In genomic region chr1:228465571-228466146, GRCh38 we compare ENCODE assay signal across 3 cellular contexts.
A peak's percentile ranks its signal among the peaks of the same experiment; 100 is the strongest.
TF ChIP-seq lines count a peak whose summit lies in the region.

No MANE protein-coding gene starts in this region.

TF ChIP-seq in SK-N-SH, 30 proteins besides CTCF, POLR2A, EP300 and RAD21:
- TF ChIP-seq TEAD4 (IDR thresholded peaks at IDR 0.05; ENCODE audit: borderline replicate concordance, insufficient read depth) (no peak), SMC3 (IDR thresholded peaks at IDR 0.05; ENCODE audit: low read depth, low read length) (no peak), TCF12 (IDR thresholded peaks at IDR 0.05) (no peak), FOXM1 (IDR thresholded peaks at IDR 0.05; ENCODE audit: low read depth) (no peak), RFX5 (IDR thresholded peaks at IDR 0.05; ENCODE audit: low read length) (no peak), NRF1 (IDR thresholded peaks at IDR 0.05; ENCODE audit: low read depth, low read length) (no peak), RCOR1 (IDR thresholded peaks at IDR 0.05; ENCODE audit: low read length) (no peak)
- TF ChIP-seq, protein P1, sequence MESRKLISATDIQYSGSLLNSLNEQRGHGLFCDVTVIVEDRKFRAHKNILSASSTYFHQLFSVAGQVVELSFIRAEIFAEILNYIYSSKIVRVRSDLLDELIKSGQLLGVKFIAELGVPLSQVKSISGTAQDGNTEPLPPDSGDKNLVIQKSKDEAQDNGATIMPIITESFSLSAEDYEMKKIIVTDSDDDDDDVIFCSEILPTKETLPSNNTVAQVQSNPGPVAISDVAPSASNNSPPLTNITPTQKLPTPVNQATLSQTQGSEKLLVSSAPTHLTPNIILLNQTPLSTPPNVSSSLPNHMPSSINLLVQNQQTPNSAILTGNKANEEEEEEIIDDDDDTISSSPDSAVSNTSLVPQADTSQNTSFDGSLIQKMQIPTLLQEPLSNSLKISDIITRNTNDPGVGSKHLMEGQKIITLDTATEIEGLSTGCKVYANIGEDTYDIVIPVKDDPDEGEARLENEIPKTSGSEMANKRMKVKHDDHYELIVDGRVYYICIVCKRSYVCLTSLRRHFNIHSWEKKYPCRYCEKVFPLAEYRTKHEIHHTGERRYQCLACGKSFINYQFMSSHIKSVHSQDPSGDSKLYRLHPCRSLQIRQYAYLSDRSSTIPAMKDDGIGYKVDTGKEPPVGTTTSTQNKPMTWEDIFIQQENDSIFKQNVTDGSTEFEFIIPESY (IDR thresholded peaks at IDR 0.05; ENCODE audit: borderline replicate concordance, low read depth), result no peak
- TF ChIP-seq, protein P2, sequence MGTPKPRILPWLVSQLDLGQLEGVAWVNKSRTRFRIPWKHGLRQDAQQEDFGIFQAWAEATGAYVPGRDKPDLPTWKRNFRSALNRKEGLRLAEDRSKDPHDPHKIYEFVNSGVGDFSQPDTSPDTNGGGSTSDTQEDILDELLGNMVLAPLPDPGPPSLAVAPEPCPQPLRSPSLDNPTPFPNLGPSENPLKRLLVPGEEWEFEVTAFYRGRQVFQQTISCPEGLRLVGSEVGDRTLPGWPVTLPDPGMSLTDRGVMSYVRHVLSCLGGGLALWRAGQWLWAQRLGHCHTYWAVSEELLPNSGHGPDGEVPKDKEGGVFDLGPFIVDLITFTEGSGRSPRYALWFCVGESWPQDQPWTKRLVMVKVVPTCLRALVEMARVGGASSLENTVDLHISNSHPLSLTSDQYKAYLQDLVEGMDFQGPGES (IDR thresholded peaks at IDR 0.05; ENCODE audit: low read depth, low read length), result no peak

TF ChIP-seq in SK-N-SH treated with all-trans-retinoic acid at 6 μM for 48 hours, 23 proteins besides CTCF, POLR2A, EP300 and RAD21:
- no peak for TF ChIP-seq SNAI2 (CRISPR knock-in tag; IDR thresholded peaks at IDR 0.05)
- TF ChIP-seq RARB (CRISPR knock-in tag; IDR thresholded peaks at IDR 0.05), result no peak
- no peak for TF ChIP-seq POU6F1 (CRISPR knock-in tag; IDR thresholded peaks at IDR 0.05; ENCODE audit: borderline replicate concordance, low read depth)
- TF ChIP-seq ZNF8 (CRISPR knock-in tag; IDR thresholded peaks at IDR 0.05), result no peak
- TF ChIP-seq TCF4 (CRISPR knock-in tag; IDR thresholded peaks at IDR 0.05; ENCODE audit: borderline replicate concordance), result no peak
- no peak for TF ChIP-seq ARNTL (CRISPR knock-in tag; IDR thresholded peaks at IDR 0.05; ENCODE audit: borderline replicate concordance, low read depth)
- no peak for TF ChIP-seq ISL1 (CRISPR knock-in tag; IDR thresholded peaks at IDR 0.05)
- TF ChIP-seq GLIS3 (CRISPR knock-in tag; IDR thresholded peaks at IDR 0.05), result no peak
- no peak for TF ChIP-seq ZFP30 (CRISPR knock-in tag; IDR thresholded peaks at IDR 0.05)
- TF ChIP-seq, protein P3, sequence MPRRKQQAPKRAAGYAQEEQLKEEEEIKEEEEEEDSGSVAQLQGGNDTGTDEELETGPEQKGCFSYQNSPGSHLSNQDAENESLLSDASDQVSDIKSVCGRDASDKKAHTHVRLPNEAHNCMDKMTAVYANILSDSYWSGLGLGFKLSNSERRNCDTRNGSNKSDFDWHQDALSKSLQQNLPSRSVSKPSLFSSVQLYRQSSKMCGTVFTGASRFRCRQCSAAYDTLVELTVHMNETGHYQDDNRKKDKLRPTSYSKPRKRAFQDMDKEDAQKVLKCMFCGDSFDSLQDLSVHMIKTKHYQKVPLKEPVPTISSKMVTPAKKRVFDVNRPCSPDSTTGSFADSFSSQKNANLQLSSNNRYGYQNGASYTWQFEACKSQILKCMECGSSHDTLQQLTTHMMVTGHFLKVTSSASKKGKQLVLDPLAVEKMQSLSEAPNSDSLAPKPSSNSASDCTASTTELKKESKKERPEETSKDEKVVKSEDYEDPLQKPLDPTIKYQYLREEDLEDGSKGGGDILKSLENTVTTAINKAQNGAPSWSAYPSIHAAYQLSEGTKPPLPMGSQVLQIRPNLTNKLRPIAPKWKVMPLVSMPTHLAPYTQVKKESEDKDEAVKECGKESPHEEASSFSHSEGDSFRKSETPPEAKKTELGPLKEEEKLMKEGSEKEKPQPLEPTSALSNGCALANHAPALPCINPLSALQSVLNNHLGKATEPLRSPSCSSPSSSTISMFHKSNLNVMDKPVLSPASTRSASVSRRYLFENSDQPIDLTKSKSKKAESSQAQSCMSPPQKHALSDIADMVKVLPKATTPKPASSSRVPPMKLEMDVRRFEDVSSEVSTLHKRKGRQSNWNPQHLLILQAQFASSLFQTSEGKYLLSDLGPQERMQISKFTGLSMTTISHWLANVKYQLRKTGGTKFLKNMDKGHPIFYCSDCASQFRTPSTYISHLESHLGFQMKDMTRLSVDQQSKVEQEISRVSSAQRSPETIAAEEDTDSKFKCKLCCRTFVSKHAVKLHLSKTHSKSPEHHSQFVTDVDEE (CRISPR knock-in tag; IDR thresholded peaks at IDR 0.05), result no peak
- TF ChIP-seq PATZ1 (CRISPR knock-in tag; IDR thresholded peaks at IDR 0.05; ENCODE audit: borderline replicate concordance), result no peak
- no peak for TF ChIP-seq ZNF565 (CRISPR knock-in tag; conservative IDR thresholded peaks at IDR 0.05; ENCODE audit: low read depth)
- TF ChIP-seq PPARA (CRISPR knock-in tag; IDR thresholded peaks at IDR 0.05; ENCODE audit: borderline replicate concordance), result no peak

TF ChIP-seq in K562, 482 proteins besides CTCF, POLR2A, EP300 and RAD21:
- TF ChIP-seq NCOA6 (IDR thresholded peaks at IDR 0.05) (no peak), MAFK (IDR thresholded peaks at IDR 0.05; ENCODE audit: low read length) (peak; percentile 57; the same call in 1 of the 2 replicates), ZNF311 (CRISPR knock-in tag; IDR thresholded peaks at IDR 0.05) (no peak), ID3 (CRISPR knock-in tag; IDR thresholded peaks at IDR 0.05) (no peak), ID3 (tag; IDR thresholded peaks at IDR 0.05) (no peak), TEAD4 (IDR thresholded peaks at IDR 0.05; ENCODE audit: low read length) (no peak), TEAD4 (CRISPR knock-in tag; IDR thresholded peaks at IDR 0.05; ENCODE audit: borderline replicate concordance) (no peak), ZFX (CRISPR knock-in tag; IDR thresholded peaks at IDR 0.05) (no peak), RUNX1 (IDR thresholded peaks at IDR 0.05; ENCODE audit: low read depth) (no peak), CHD7 (IDR thresholded peaks at IDR 0.05; ENCODE audit: low read depth, low read length) (no peak), CBX5 (IDR thresholded peaks at IDR 0.05; ENCODE audit: borderline replicate concordance, low read depth) (no peak), MAFG (tag; conservative IDR thresholded peaks at IDR 0.05) (peak; percentile 66), MED1 (CRISPR knock-in tag; IDR thresholded peaks at IDR 0.05; ENCODE audit: borderline replicate concordance) (no peak), MAFF (IDR thresholded peaks at IDR 0.05; ENCODE audit: low read length) (peak; percentile 51; the same call in 1 of the 2 replicates), ZBTB7A (IDR thresholded peaks at IDR 0.05; ENCODE audit: borderline replicate concordance, control insufficient read depth, low read depth, low read length) (no peak), ATF4 (CRISPR knock-in tag; IDR thresholded peaks at IDR 0.05) (no peak), KDM2B (CRISPR knock-in tag; IDR thresholded peaks at IDR 0.05) (no peak), POU5F1 (IDR thresholded peaks at IDR 0.05; ENCODE audit: borderline replicate concordance, low read depth, low read length, partially characterized antibody) (no peak), LEF1 (IDR thresholded peaks at IDR 0.05) (no peak), HOXB6 (CRISPR knock-in tag; IDR thresholded peaks at IDR 0.05; ENCODE audit: borderline replicate concordance) (no peak), IFI16 (CRISPR knock-in tag; IDR thresholded peaks at IDR 0.05) (no peak), CREM (IDR thresholded peaks at IDR 0.05; ENCODE audit: low read depth) (no peak), C11orf30 (IDR thresholded peaks at IDR 0.05; ENCODE audit: low read depth) (peak; percentile 81), ZNF316 (IDR thresholded peaks at IDR 0.05) (peak; percentile 81), POLR3A (IDR thresholded peaks at IDR 0.05; ENCODE audit: borderline replicate concordance, extremely low read depth, insufficient read depth, insufficient read length) (no peak), ZNF785 (CRISPR knock-in tag; IDR thresholded peaks at IDR 0.05) (no peak)
